8 cellular contexts compared by ENCODE assay signal in genomic region chr12:104456417-104456949, GRCh38. TPM values are rescaled to one million over a fixed set of nuclear protein-coding genes. Genes with fewer than 3 reads are reported as not detected.
DNase-seq lines count a peak whose midpoint lies in the region; ATAC-seq, FAIRE-seq and TF ChIP-seq lines count a peak whose summit lies in the region.

CHST11 (plus strand) TSS chr12:104456948.

- H3K27ac ChIP-seq in CD8-positive, alpha-beta memory T cell (ENCODE audit: low read depth, low read length), result peak within 1 kb of the TSS; percentile 83
- 0 out of 2 replicates have a peak within 1 kb of the TSS, but pooled peaks have one; percentile 15 for H3K27ac ChIP-seq in OCI-LY3 (ENCODE audit: low read length)

- peaks cover 0 to 2% (median 0%) of the 10 kb centered on the region in 5 donors for H3K9me3 Mint-ChIP-seq in CD8-positive, alpha-beta memory T cell

- no peaks in the 10 kb centered on the region for H3K36me3 ChIP-seq in CD8-positive, alpha-beta memory T cell (ENCODE audit: insufficient read depth, low read length)
- no peaks in the 10 kb centered on the region for H3K36me3 ChIP-seq in OCI-LY3 (replicated peaks; ENCODE audit: low read depth, low read length)

- FAIRE-seq in HTR-8/SVneo (lab: Jason Lieb, UNC), result peak; percentile 26

- CTCF ChIA-PET in CD8-positive, alpha-beta memory T cell (lab: Charles Lee), result interaction anchor here (0.7 to 3.7 kb wide), 15 partner anchors 12 to 325 kb away, joined by 3 to 13 read pairs (median 4); no protein-coding TSS in a partner anchor

- peaks cover 27% of the 10 kb centered on the region for H3K4me1 ChIP-seq in CD8-positive, alpha-beta memory T cell (ENCODE audit: insufficient read depth, low read length)
- peaks cover 10% of the 10 kb centered on the region for H3K4me1 ChIP-seq in OCI-LY3 (ENCODE audit: low read length)

- no peaks in the 10 kb centered on the region for H4K20me1 ChIP-seq in OCI-LY3 (ENCODE audit: insufficient read depth, low read length)

- POLR2A ChIA-PET in CD8-positive, alpha-beta memory T cell (lab: Charles Lee), result interaction anchor here (0.5 to 1.8 kb wide), 5 partner anchors 15 to 147 kb away, joined by 3 to 6 read pairs (median 3); no protein-coding TSS in a partner anchor

- peak within 1 kb of the TSS; percentile 94 for H3K4me3 ChIP-seq in CD8-positive, alpha-beta memory T cell (ENCODE audit: low read length)
- peak within 1 kb of the TSS; percentile 86 for H3K4me3 ChIP-seq in OCI-LY3 (ENCODE audit: low read length)
- H3K4me3 ChIP-seq in epithelial cell of esophagus (ENCODE audit: low read length), result peak within 1 kb of the TSS; percentile 82

- DNase-seq in CD8-positive, alpha-beta memory T cell, result peak; percentile 62 to 82 (median 67)
- DNase-seq in HTR-8/SVneo (ENCODE audit: insufficient read length, low spot score), result peak; percentile 86
- peak; percentile 68 for DNase-seq in activated T-cell treated with anti-CD3 and anti-CD28 coated beads for 1 hour (ENCODE audit: low read depth)
- DNase-seq in epithelial cell of esophagus (ENCODE audit: low read depth), result peak; percentile 81
- peak; percentile 90 for DNase-seq in midbrain (lab: John Stamatoyannopoulos, UW)
- DNase-seq in stimulated activated CD8-positive, alpha-beta memory T cell treated with anti-CD3 and anti-CD28 coated beads, Interleukin-2, amount 100 ng/mL, for 1 hour (ENCODE audit: low read depth in 2 of 2), result peak; percentile 55 to 60

- peak within 1 kb of the TSS; percentile 91 for H3K4me2 ChIP-seq in OCI-LY3 (ENCODE audit: low read length)

- ATAC-seq in GM19468 (IDR thresholded peaks at IDR 0.05; ENCODE audit: extremely low read depth, unreplicated experiment), result peak; percentile 53

- H3K27me3 Mint-ChIP-seq in CD8-positive, alpha-beta memory T cell, result no peaks in the 10 kb centered on the region

- H3K9me3 ChIP-seq in CD8-positive, alpha-beta memory T cell (ENCODE audit: low read length), result no peaks in the 10 kb centered on the region
- H3K9me3 ChIP-seq in OCI-LY3 (ENCODE audit: insufficient read depth, low read length), result no peaks in the 10 kb centered on the region

- TF ChIP-seq CTCF in OCI-LY3 (IDR thresholded peaks at IDR 0.05; ENCODE audit: low read depth, low read length) (peak; percentile 39), epithelial cell of esophagus (IDR thresholded peaks at IDR 0.05; ENCODE audit: insufficient read depth, low read depth, low read length, missing control alignments) (peak; percentile 23)

- H3K4me3 Mint-ChIP-seq in CD8-positive, alpha-beta memory T cell, result peak within 1 kb of the TSS; percentile 92 to 100 (median 97)

- peaks cover 0 to 26% (median 0%) of the 10 kb centered on the region in 3 donors for H3K36me3 Mint-ChIP-seq in CD8-positive, alpha-beta memory T cell

- H3K27me3 ChIP-seq in CD8-positive, alpha-beta memory T cell (ENCODE audit: insufficient read depth, low read length, poor library complexity, severe bottlenecking), result no peaks in the 10 kb centered on the region
- H3K27me3 ChIP-seq in OCI-LY3 (ENCODE audit: low read depth, low read length), result peaks cover 17% of the 10 kb centered on the region

- peaks cover 9% of the 10 kb centered on the region; the same call in 1 of the 2 replicates for H3K79me2 ChIP-seq in OCI-LY3 (ENCODE audit: low read length)

- H3K4me1 Mint-ChIP-seq in CD8-positive, alpha-beta memory T cell, result peaks cover 36 to 49% (median 44%) of the 10 kb centered on the region in 3 donors

- H3K9ac ChIP-seq in OCI-LY3 (ENCODE audit: low read length), result peak within 1 kb of the TSS; percentile 81

- H3K27ac Mint-ChIP-seq in CD8-positive, alpha-beta memory T cell, result peak within 1 kb of the TSS; percentile 86 to 99 (median 96)

- peak within 1 kb of the TSS; percentile 78 for H2AFZ ChIP-seq in OCI-LY3 (ENCODE audit: low read depth, low read length)

RNA-seq across cellular contexts. Expression of gene CHST11, which starts in this region (rescaled TPM):
- total RNA-seq in CD8-positive, alpha-beta memory T cell, result 10 to 100 TPM; 47.8 to 51.5 TPM
- polyA plus RNA-seq in CD8-positive, alpha-beta memory T cell, result 76.8 TPM

Comparison
In these comparisons a context has a peak if more than half of its experiments do, and no peak if none do; other contexts are left out.
1. Peak in every context shown above with its lines: DNase-seq, ATAC-seq, H3K4me3 ChIP-seq and H3K27ac ChIP-seq.